1 cellular context compared by ENCODE assay signal in the genomic region with DNA sequence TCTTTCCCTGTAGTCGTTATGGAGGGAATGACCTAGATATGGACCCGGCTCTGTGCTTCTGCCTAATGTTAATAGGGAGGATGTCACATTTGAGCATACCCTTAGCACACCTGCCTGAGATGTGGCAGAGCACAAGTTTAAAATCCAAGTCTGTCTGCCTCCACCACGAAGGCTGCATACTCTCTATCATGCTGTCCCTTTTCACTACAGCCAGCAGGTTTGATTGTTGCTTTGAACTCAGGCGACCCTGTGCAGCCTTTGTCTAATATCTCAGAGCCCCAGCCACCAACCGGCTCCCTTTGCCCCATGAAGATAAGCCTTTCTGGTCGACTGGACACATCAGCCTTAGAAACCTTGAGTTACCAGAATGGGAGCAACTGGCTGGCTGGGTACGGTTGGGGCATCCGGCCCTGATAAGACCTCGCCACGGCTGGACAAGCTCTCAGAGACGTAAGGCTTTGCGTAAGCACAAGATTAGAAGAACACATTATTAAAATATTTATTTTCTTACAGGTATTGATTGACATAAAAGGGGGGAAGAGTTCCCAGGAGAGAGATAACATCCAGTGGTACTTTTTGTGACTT.
A peak's percentile ranks its signal among the peaks of the same experiment; 100 is the strongest.
TF ChIP-seq lines count a peak whose summit lies in the region.

No MANE protein-coding gene starts in this region.

TF ChIP-seq in K562, 482 proteins besides CTCF, POLR2A, EP300 and RAD21 (continued from another document and continues in another):
- TF ChIP-seq FOSL1 (tag; conservative IDR thresholded peaks at IDR 0.05) (peak; percentile 82), TAF1 (IDR thresholded peaks at IDR 0.05; ENCODE audit: control insufficient read depth, extremely low read depth, insufficient read depth, low read length, severe bottlenecking) (peak; percentile 61), CBFB (CRISPR knock-in tag; IDR thresholded peaks at IDR 0.05) (no peak), GABPB2 (CRISPR knock-in tag; conservative IDR thresholded peaks at IDR 0.05) (no peak), ZNF586 (CRISPR knock-in tag; conservative IDR thresholded peaks at IDR 0.05) (no peak), ZKSCAN1 (IDR thresholded peaks at IDR 0.05; ENCODE audit: low read depth, low read length) (peak; percentile 90), GABPA (tag; conservative IDR thresholded peaks at IDR 0.05; ENCODE audit: low read depth) (0 out of 2 replicates have a peak, but pooled peaks have one; percentile 11), ARID3B (CRISPR knock-in tag; IDR thresholded peaks at IDR 0.05; ENCODE audit: borderline replicate concordance) (no peak), TEAD4 (IDR thresholded peaks at IDR 0.05; ENCODE audit: low read length) (peak; percentile 99), TEAD4 (CRISPR knock-in tag; IDR thresholded peaks at IDR 0.05; ENCODE audit: borderline replicate concordance) (no peak), SOX6 (IDR thresholded peaks at IDR 0.05) (peak; percentile 99), HDAC1 (IDR thresholded peaks at IDR 0.05) (peak in 1 of 2 experiments; percentile 78; a peak in 2 of 4 replicates), ZNF431 (CRISPR knock-in tag; IDR thresholded peaks at IDR 0.05) (no peak), CXXC5 (CRISPR knock-in tag; IDR thresholded peaks at IDR 0.05) (peak; percentile 96), ZNF639 (CRISPR knock-in tag; conservative IDR thresholded peaks at IDR 0.05 in 1 of 2, IDR thresholded peaks at IDR 0.05 in 1 of 2) (peak in 1 of 2 experiments; percentile 96; a peak in 2 of 4 replicates), TCF7 (IDR thresholded peaks at IDR 0.05; ENCODE audit: borderline replicate concordance) (peak; percentile 94), CEBPG (CRISPR knock-in tag; IDR thresholded peaks at IDR 0.05) (no peak), CEBPG (tag; conservative IDR thresholded peaks at IDR 0.05 in 1 of 2, IDR thresholded peaks at IDR 0.05 in 1 of 2) (no peak; a peak in 1 of 4 replicates), ZFP36 (IDR thresholded peaks at IDR 0.05; ENCODE audit: low read depth, low read length, partially characterized antibody) (no peak), SETDB1 (IDR thresholded peaks at IDR 0.05; ENCODE audit: low read length) (no peak), TAF7 (tag; IDR thresholded peaks at IDR 0.05) (no peak), SRSF9 (IDR thresholded peaks at IDR 0.05; ENCODE audit: borderline replicate concordance, low read depth, low read length) (no peak), SIN3A (IDR thresholded peaks at IDR 0.05; ENCODE audit: borderline replicate concordance in 2 of 2, control insufficient read depth in 1 of 2, low read depth in 2 of 2, low read length in 2 of 2) (no peak), ATF4 (CRISPR knock-in tag; IDR thresholded peaks at IDR 0.05) (peak; percentile 77; the same call in 1 of the 2 replicates), NR2C1 (IDR thresholded peaks at IDR 0.05) (peak; percentile 56; the same call in 1 of the 2 replicates), NR2C1 (tag; IDR thresholded peaks at IDR 0.05) (peak; percentile 80), XRCC5 (IDR thresholded peaks at IDR 0.05; ENCODE audit: low read depth, low read length) (0 out of 2 replicates have a peak, but pooled peaks have one; percentile 52), NR3C1 (CRISPR knock-in tag; IDR thresholded peaks at IDR 0.05) (no peak), TCF7L2 (IDR thresholded peaks at IDR 0.05; ENCODE audit: low read depth, low read length) (no peak), RBM15 (IDR thresholded peaks at IDR 0.05; ENCODE audit: insufficient read depth, low read length) (no peak), SPI1 (IDR thresholded peaks at IDR 0.05; ENCODE audit: borderline replicate concordance, low read depth, low read length) (no peak), RFX1 (IDR thresholded peaks at IDR 0.05) (no peak; the same call in 1 of the 2 replicates), PATZ1 (CRISPR knock-in tag; IDR thresholded peaks at IDR 0.05; ENCODE audit: borderline replicate concordance) (no peak), ZNF324 (CRISPR knock-in tag; IDR thresholded peaks at IDR 0.05) (no peak), ZNF75A (CRISPR knock-in tag; IDR thresholded peaks at IDR 0.05) (no peak), ZNF3 (CRISPR knock-in tag; IDR thresholded peaks at IDR 0.05) (no peak), ZZZ3 (IDR thresholded peaks at IDR 0.05) (no peak), NFIX (CRISPR knock-in tag; IDR thresholded peaks at IDR 0.05; ENCODE audit: low read depth) (no peak), ZNF780A (CRISPR knock-in tag; IDR thresholded peaks at IDR 0.05) (no peak), MAX (CRISPR knock-in tag; IDR thresholded peaks at IDR 0.05) (peak; percentile 15; the same call in 1 of the 2 replicates), ARID1B (IDR thresholded peaks at IDR 0.05) (no peak), MBD2 (IDR thresholded peaks at IDR 0.05; ENCODE audit: borderline replicate concordance, low read depth) (peak; percentile 90; the same call in 1 of the 2 replicates), BDP1 (IDR thresholded peaks at IDR 0.05; ENCODE audit: insufficient read depth, insufficient read length) (no peak), TRIM28 (IDR thresholded peaks at IDR 0.05) (no peak), HDAC6 (IDR thresholded peaks at IDR 0.05; ENCODE audit: low read depth, low read length) (no peak)
- TF ChIP-seq, protein P1, sequence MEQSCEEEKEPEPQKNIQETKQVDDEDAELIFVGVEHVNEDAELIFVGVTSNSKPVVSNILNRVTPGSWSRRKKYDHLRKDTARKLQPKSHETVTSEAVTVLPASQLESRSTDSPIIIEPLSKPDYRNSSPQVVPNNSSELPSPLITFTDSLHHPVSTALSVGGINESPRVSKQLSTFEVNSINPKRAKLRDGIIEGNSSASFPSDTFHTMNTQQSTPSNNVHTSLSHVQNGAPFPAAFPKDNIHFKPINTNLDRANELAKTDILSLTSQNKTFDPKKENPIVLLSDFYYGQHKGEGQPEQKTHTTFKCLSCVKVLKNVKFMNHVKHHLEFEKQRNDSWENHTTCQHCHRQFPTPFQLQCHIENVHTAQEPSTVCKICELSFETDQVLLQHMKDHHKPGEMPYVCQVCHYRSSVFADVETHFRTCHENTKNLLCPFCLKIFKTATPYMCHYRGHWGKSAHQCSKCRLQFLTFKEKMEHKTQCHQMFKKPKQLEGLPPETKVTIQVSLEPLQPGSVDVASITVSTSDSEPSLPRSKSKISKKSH (CRISPR knock-in tag; IDR thresholded peaks at IDR 0.05) = no peak
- TF ChIP-seq, protein P2, sequence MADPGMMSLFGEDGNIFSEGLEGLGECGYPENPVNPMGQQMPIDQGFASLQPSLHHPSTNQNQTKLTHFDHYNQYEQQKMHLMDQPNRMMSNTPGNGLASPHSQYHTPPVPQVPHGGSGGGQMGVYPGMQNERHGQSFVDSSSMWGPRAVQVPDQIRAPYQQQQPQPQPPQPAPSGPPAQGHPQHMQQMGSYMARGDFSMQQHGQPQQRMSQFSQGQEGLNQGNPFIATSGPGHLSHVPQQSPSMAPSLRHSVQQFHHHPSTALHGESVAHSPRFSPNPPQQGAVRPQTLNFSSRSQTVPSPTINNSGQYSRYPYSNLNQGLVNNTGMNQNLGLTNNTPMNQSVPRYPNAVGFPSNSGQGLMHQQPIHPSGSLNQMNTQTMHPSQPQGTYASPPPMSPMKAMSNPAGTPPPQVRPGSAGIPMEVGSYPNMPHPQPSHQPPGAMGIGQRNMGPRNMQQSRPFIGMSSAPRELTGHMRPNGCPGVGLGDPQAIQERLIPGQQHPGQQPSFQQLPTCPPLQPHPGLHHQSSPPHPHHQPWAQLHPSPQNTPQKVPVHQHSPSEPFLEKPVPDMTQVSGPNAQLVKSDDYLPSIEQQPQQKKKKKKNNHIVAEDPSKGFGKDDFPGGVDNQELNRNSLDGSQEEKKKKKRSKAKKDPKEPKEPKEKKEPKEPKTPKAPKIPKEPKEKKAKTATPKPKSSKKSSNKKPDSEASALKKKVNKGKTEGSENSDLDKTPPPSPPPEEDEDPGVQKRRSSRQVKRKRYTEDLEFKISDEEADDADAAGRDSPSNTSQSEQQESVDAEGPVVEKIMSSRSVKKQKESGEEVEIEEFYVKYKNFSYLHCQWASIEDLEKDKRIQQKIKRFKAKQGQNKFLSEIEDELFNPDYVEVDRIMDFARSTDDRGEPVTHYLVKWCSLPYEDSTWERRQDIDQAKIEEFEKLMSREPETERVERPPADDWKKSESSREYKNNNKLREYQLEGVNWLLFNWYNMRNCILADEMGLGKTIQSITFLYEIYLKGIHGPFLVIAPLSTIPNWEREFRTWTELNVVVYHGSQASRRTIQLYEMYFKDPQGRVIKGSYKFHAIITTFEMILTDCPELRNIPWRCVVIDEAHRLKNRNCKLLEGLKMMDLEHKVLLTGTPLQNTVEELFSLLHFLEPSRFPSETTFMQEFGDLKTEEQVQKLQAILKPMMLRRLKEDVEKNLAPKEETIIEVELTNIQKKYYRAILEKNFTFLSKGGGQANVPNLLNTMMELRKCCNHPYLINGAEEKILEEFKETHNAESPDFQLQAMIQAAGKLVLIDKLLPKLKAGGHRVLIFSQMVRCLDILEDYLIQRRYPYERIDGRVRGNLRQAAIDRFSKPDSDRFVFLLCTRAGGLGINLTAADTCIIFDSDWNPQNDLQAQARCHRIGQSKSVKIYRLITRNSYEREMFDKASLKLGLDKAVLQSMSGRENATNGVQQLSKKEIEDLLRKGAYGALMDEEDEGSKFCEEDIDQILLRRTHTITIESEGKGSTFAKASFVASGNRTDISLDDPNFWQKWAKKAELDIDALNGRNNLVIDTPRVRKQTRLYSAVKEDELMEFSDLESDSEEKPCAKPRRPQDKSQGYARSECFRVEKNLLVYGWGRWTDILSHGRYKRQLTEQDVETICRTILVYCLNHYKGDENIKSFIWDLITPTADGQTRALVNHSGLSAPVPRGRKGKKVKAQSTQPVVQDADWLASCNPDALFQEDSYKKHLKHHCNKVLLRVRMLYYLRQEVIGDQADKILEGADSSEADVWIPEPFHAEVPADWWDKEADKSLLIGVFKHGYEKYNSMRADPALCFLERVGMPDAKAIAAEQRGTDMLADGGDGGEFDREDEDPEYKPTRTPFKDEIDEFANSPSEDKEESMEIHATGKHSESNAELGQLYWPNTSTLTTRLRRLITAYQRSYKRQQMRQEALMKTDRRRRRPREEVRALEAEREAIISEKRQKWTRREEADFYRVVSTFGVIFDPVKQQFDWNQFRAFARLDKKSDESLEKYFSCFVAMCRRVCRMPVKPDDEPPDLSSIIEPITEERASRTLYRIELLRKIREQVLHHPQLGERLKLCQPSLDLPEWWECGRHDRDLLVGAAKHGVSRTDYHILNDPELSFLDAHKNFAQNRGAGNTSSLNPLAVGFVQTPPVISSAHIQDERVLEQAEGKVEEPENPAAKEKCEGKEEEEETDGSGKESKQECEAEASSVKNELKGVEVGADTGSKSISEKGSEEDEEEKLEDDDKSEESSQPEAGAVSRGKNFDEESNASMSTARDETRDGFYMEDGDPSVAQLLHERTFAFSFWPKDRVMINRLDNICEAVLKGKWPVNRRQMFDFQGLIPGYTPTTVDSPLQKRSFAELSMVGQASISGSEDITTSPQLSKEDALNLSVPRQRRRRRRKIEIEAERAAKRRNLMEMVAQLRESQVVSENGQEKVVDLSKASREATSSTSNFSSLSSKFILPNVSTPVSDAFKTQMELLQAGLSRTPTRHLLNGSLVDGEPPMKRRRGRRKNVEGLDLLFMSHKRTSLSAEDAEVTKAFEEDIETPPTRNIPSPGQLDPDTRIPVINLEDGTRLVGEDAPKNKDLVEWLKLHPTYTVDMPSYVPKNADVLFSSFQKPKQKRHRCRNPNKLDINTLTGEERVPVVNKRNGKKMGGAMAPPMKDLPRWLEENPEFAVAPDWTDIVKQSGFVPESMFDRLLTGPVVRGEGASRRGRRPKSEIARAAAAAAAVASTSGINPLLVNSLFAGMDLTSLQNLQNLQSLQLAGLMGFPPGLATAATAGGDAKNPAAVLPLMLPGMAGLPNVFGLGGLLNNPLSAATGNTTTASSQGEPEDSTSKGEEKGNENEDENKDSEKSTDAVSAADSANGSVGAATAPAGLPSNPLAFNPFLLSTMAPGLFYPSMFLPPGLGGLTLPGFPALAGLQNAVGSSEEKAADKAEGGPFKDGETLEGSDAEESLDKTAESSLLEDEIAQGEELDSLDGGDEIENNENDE (IDR thresholded peaks at IDR 0.05; ENCODE audit: low read depth, low read length) = no peak
